In genomic region chr2:8608411-8608954, GRCh38 we compare ENCODE assay signal across 13 cellular contexts.
DNase-seq lines count a peak whose midpoint lies in the region; ATAC-seq and TF ChIP-seq lines count a peak whose summit lies in the region.
"Had no signal": no experiment of that assay in that cellular context is flagged by ENCODE, and none has a peak within 500 bp of the region (broad histone marks: within the 10 kb centered on the region; RNA-seq: fewer than 3 reads in every experiment).

No MANE protein-coding gene starts in this region.

- no peak overlapping the region for H3K4ac ChIP-seq in mesenchymal stem cell (ENCODE audit: low read depth in 1 of 2, low read length in 2 of 2)

- no peaks in the 10 kb centered on the region for H3K36me3 Mint-ChIP-seq in CD4-positive, CD25-positive, alpha-beta regulatory T cell
- no peaks in the 10 kb centered on the region for H3K36me3 Mint-ChIP-seq in activated CD8-positive, alpha-beta T cell treated with anti-CD3 and anti-CD28 coated beads for 36 hours (ENCODE audit: low read depth)

- CTCF ChIA-PET in activated CD8-positive, alpha-beta T cell treated with anti-CD3 and anti-CD28 coated beads for 36 hours (lab: Charles Lee) = no interaction called here

- peak; percentile 31 to 42 for ATAC-seq in CD4-positive, CD25-positive, alpha-beta regulatory T cell (ENCODE audit: low read depth in 2 of 2)
- peak; percentile 85 for ATAC-seq in activated CD8-positive, alpha-beta T cell treated with anti-CD3 and anti-CD28 coated beads for 36 hours
- no peak for ATAC-seq in HG03378 (IDR thresholded peaks at IDR 0.05; ENCODE audit: unreplicated experiment)

- no peak overlapping the region for H3K23ac ChIP-seq in mesenchymal stem cell (ENCODE audit: low read length in 2 of 2)

- H3K18ac ChIP-seq in mesenchymal stem cell (ENCODE audit: low read depth in 1 of 2, low read length in 2 of 2) = peak overlapping the region in 1 of 2 experiments; percentile 42

- no peaks in the 10 kb centered on the region for H3K4me1 ChIP-seq in CD4-positive, CD25-positive, alpha-beta regulatory T cell (ENCODE audit: control insufficient read depth, insufficient read depth, low read length, poor library complexity, severe bottlenecking)
- H3K4me1 ChIP-seq in GM23248 (ENCODE audit: insufficient read depth) = peaks cover 32% of the 10 kb centered on the region
- peaks cover 5% of the 10 kb centered on the region for H3K4me1 ChIP-seq in mesenchymal stem cell (ENCODE audit: control insufficient read depth, insufficient read depth, low read depth, low read length)
- H3K4me1 ChIP-seq in ovary (ENCODE audit: insufficient read depth) = no peaks in the 10 kb centered on the region
- H3K4me1 ChIP-seq: spleen had no signal

- H3K36me3 ChIP-seq in CD4-positive, CD25-positive, alpha-beta regulatory T cell (ENCODE audit: control insufficient read depth, insufficient read depth, low read length) = no peaks in the 10 kb centered on the region
- H3K36me3 ChIP-seq in GM23248 (ENCODE audit: low read depth) (no peaks in the 10 kb centered on the region), mesenchymal stem cell (ENCODE audit: control insufficient read depth in 1 of 2, insufficient read depth in 2 of 2, low read depth in 1 of 2, low read length in 2 of 2) (no peaks in the 10 kb centered on the region), ovary (no peaks in the 10 kb centered on the region)
- H3K36me3 ChIP-seq: spleen had no signal

- H3K4me3 ChIP-seq in CD4-positive, CD25-positive, alpha-beta regulatory T cell (ENCODE audit: low read depth, low read length) = no peak overlapping the region
- no peak overlapping the region for H3K4me3 ChIP-seq in GM23248
- H3K4me3 ChIP-seq in mesenchymal stem cell (ENCODE audit: insufficient read depth in 1 of 2, low read depth in 1 of 2, low read length in 2 of 2) = no peak overlapping the region
- no peak overlapping the region for H3K4me3 ChIP-seq in ovary
- H3K4me3 ChIP-seq: spleen had no signal

- H2BK15ac ChIP-seq in mesenchymal stem cell (ENCODE audit: low read depth, poor library complexity, severe bottlenecking) = no peak overlapping the region

- peak in 1 of 3 donors; percentile 24 for DNase-seq in CD4-positive, CD25-positive, alpha-beta regulatory T cell
- DNase-seq in GM23248 (peak; percentile 26), mesenchymal stem cell (peak; percentile 24), NCI-H526 treated with DMSO at 0.1 percent for 48 hours (lab: John Stamatoyannopoulos, UW) (no peak), NCI-H2029 (lab: John Stamatoyannopoulos, UW) (no peak), ovary (no peak)
- peak; percentile 53 for DNase-seq in activated CD8-positive, alpha-beta T cell treated with anti-CD3 and anti-CD28 coated beads for 36 hours
- DNase-seq: amniotic stem cell, Calu3, naive B cell, NCI-H187, spleen had no signal

- no peak overlapping the region for H2BK120ac ChIP-seq in mesenchymal stem cell (ENCODE audit: low read depth, low read length)

- in situ Hi-C loops in GM23248 (cut with MboI) = no loop called here

- POLR2A ChIA-PET in activated CD8-positive, alpha-beta T cell treated with anti-CD3 and anti-CD28 coated beads for 36 hours (lab: Charles Lee) = no interaction called here

- no peak overlapping the region for H3K4me2 ChIP-seq in GM23248 (ENCODE audit: unreplicated experiment)
- H3K4me2 ChIP-seq in mesenchymal stem cell (ENCODE audit: low read length, poor library complexity, severe bottlenecking) = no peak overlapping the region

- no peaks in the 10 kb centered on the region for H3K9me2 ChIP-seq in GM23248 (ENCODE audit: insufficient read depth)

- H3F3A ChIP-seq in GM23248 (ENCODE audit: insufficient read depth) = peaks cover 28% of the 10 kb centered on the region; the same call in 1 of the 2 replicates

- H3K9me3 ChIP-seq in CD4-positive, CD25-positive, alpha-beta regulatory T cell (ENCODE audit: control insufficient read depth in 2 of 2, low read length in 2 of 2) = no peaks in the 10 kb centered on the region
- H3K9me3 ChIP-seq in GM23248 (ENCODE audit: low read depth) (no peaks in the 10 kb centered on the region), mesenchymal stem cell (ENCODE audit: control insufficient read depth, low read length) (peaks cover 2% of the 10 kb centered on the region), ovary (no peaks in the 10 kb centered on the region)

- intact Hi-C loops in activated CD8-positive, alpha-beta T cell treated with anti-CD3 and anti-CD28 coated beads for 36 hours (cut with micrococcal nuclease) = no loop called here
- intact Hi-C loops in ovary (cut with DNase I) = no loop called here

- no peak overlapping the region for H3K14ac ChIP-seq in mesenchymal stem cell (ENCODE audit: low read length in 2 of 2)

- peaks cover 0 to 11% (median 0%) of the 10 kb centered on the region in 7 donors for H3K9me3 Mint-ChIP-seq in CD4-positive, CD25-positive, alpha-beta regulatory T cell
- H3K9me3 Mint-ChIP-seq in activated CD8-positive, alpha-beta T cell treated with anti-CD3 and anti-CD28 coated beads for 36 hours = no peaks in the 10 kb centered on the region

- H2AK5ac ChIP-seq in mesenchymal stem cell (ENCODE audit: low read length, severe bottlenecking) = no peak overlapping the region

- H3K79me1 ChIP-seq in mesenchymal stem cell (replicated peaks; ENCODE audit: low read length, poor library complexity, severe bottlenecking) = no peaks in the 10 kb centered on the region

- no peaks in the 10 kb centered on the region for H3K79me2 ChIP-seq in GM23248 (ENCODE audit: insufficient read depth)

- no peak for TF ChIP-seq EP300 in ovary (IDR thresholded peaks at IDR 0.05)

- no peak overlapping the region for H2BK5ac ChIP-seq in mesenchymal stem cell (ENCODE audit: low read depth, low read length, poor library complexity, severe bottlenecking)

- H3K27me3 ChIP-seq in CD4-positive, CD25-positive, alpha-beta regulatory T cell (ENCODE audit: control insufficient read depth, insufficient read depth, low read length) = no peaks in the 10 kb centered on the region
- H3K27me3 ChIP-seq in GM23248 (replicated peaks; ENCODE audit: insufficient read depth) (no peaks in the 10 kb centered on the region), mesenchymal stem cell (ENCODE audit: control insufficient read depth in 1 of 2, insufficient read depth in 1 of 2, low read length in 2 of 2) (peaks cover 0 to 16% of the 10 kb centered on the region in 2 experiments), ovary (no peaks in the 10 kb centered on the region)
- H3K27me3 ChIP-seq: spleen had no signal

- H2AFZ ChIP-seq in GM23248 (no peak overlapping the region), mesenchymal stem cell (ENCODE audit: low read depth, low read length) (no peak overlapping the region)

- WGBS in GM23248 (ENCODE audit: low coverage in 1 of 2, low lambda C conversion rate in 2 of 2, missing lambda C conversion rate in 2 of 2), 2 experiments = 72 to 77% methylated on average over 6 of the region's 6 CpGs
- 80% methylated on average over 3 of the region's 6 CpGs for WGBS in mesenchymal stem cell
- 92 to 95% (median 94%) methylated on average over 6 of the region's 6 CpGs for WGBS in ovary, 3 donors

- no peak overlapping the region for H3K4me3 Mint-ChIP-seq in CD4-positive, CD25-positive, alpha-beta regulatory T cell
- H3K4me3 Mint-ChIP-seq in activated CD8-positive, alpha-beta T cell treated with anti-CD3 and anti-CD28 coated beads for 36 hours = no peak overlapping the region
- H3K4me3 Mint-ChIP-seq: naive B cell had no signal

- H3K9ac ChIP-seq in GM23248 (no peak overlapping the region), mesenchymal stem cell (ENCODE audit: low read length) (no peak overlapping the region)

- H3K27me3 Mint-ChIP-seq in CD4-positive, CD25-positive, alpha-beta regulatory T cell = peaks cover 6% of the 10 kb centered on the region
- H3K27me3 Mint-ChIP-seq in activated CD8-positive, alpha-beta T cell treated with anti-CD3 and anti-CD28 coated beads for 36 hours = peaks cover 3% of the 10 kb centered on the region

- no peak overlapping the region for H3K27ac Mint-ChIP-seq in CD4-positive, CD25-positive, alpha-beta regulatory T cell
- peak overlapping the region; percentile 68 for H3K27ac Mint-ChIP-seq in activated CD8-positive, alpha-beta T cell treated with anti-CD3 and anti-CD28 coated beads for 36 hours
- H3K27ac Mint-ChIP-seq: naive B cell had no signal

- H4K91ac ChIP-seq in mesenchymal stem cell (ENCODE audit: low read length) = no peak overlapping the region

- TF ChIP-seq CTCF in activated CD8-positive, alpha-beta T cell treated with anti-CD3 and anti-CD28 coated beads for 36 hours (IDR thresholded peaks at IDR 0.05) = no peak
- TF ChIP-seq CTCF in ovary (IDR thresholded peaks at IDR 0.05) = no peak

- no peak overlapping the region for H3K27ac ChIP-seq in CD4-positive, CD25-positive, alpha-beta regulatory T cell (ENCODE audit: insufficient read depth, low read length, poor library complexity, severe bottlenecking)
- H3K27ac ChIP-seq in GM23248 (no peak overlapping the region), mesenchymal stem cell (ENCODE audit: low read length, poor library complexity, severe bottlenecking) (no peak overlapping the region), ovary (no peak overlapping the region)
- H3K27ac ChIP-seq: spleen had no signal

- H4K8ac ChIP-seq in mesenchymal stem cell (ENCODE audit: low read length) = no peak overlapping the region

- H2BK12ac ChIP-seq in mesenchymal stem cell (ENCODE audit: low read length in 2 of 2) = peak overlapping the region in 1 of 2 experiments; percentile 42

- H4K20me1 ChIP-seq in GM23248 (ENCODE audit: insufficient read depth) = no peaks in the 10 kb centered on the region

- no peak for TF ChIP-seq POLR2A in ovary (IDR thresholded peaks at IDR 0.05)

- peaks cover 0 to 10% (median 3%) of the 10 kb centered on the region in 4 donors for H3K4me1 Mint-ChIP-seq in CD4-positive, CD25-positive, alpha-beta regulatory T cell
- peaks cover 28% of the 10 kb centered on the region for H3K4me1 Mint-ChIP-seq in activated CD8-positive, alpha-beta T cell treated with anti-CD3 and anti-CD28 coated beads for 36 hours (ENCODE audit: low read depth)
- H3K4me1 Mint-ChIP-seq: naive B cell had no signal

Comparison
In these comparisons a context has a peak if more than half of its experiments do, and no peak if none do; other contexts are left out.
1. DNase-seq: peak in GM23248 (single experiment), activated CD8-positive, alpha-beta T cell treated with anti-CD3 and anti-CD28 coated beads for 36 hours (single experiment) and mesenchymal stem cell (single experiment); none in NCI-H526 treated with DMSO at 0.1 percent for 48 hours (single experiment), NCI-H2029 (single experiment) and ovary (0 of 5).